ENCODE assay signal across 16 cellular contexts in genomic region chr2:197263077-197263476, GRCh38. TPM values are rescaled to one million over a fixed set of nuclear protein-coding genes. Genes with fewer than 3 reads are reported as not detected.
DNase-seq lines count a peak whose midpoint lies in the region; ATAC-seq and TF ChIP-seq lines count a peak whose summit lies in the region.
"Had no signal": no experiment of that assay in that cellular context is flagged by ENCODE, and none has a peak within 500 bp of the region (broad histone marks: within the 10 kb centered on the region; RNA-seq: fewer than 3 reads in every experiment).

No MANE protein-coding gene starts in this region.

- peaks cover 4% of the 10 kb centered on the region for H3K9me3 Mint-ChIP-seq in activated naive CD4-positive, alpha-beta T cell treated with anti-CD3 and anti-CD28 coated beads for 36 hours
- peaks cover 0 to 4% (median 0%) of the 10 kb centered on the region in 3 donors for H3K9me3 Mint-ChIP-seq in T-cell
- no peaks in the 10 kb centered on the region for H3K9me3 Mint-ChIP-seq in dendritic cell treated with granulocyte-macrophage colony-stimulating factor and Interleukin-4, amounts not matched to agents 40 ng/mL and 50 ng/mL, for 4 days
- no peaks in the 10 kb centered on the region for H3K9me3 Mint-ChIP-seq in stimulated activated naive B cell treated with anti-CD40 and anti-IgM and Interleukin-4, amounts not matched to agents 10 μg/mL and 1 μg/mL and 100 μg/mL, for 72 hours

- peak overlapping the region; percentile 90 for H3K27ac Mint-ChIP-seq in activated naive CD4-positive, alpha-beta T cell treated with anti-CD3 and anti-CD28 coated beads for 36 hours
- H3K27ac Mint-ChIP-seq in T-cell: peak overlapping the region; percentile 87 to 91
- peak overlapping the region; percentile 40 for H3K27ac Mint-ChIP-seq in dendritic cell treated with granulocyte-macrophage colony-stimulating factor and Interleukin-4, amounts not matched to agents 40 ng/mL and 50 ng/mL, for 4 days
- peak overlapping the region; percentile 82 for H3K27ac Mint-ChIP-seq in stimulated activated naive B cell treated with anti-CD40 and anti-IgM and Interleukin-4, amounts not matched to agents 10 μg/mL and 1 μg/mL and 100 μg/mL, for 72 hours

- CTCF ChIA-PET in activated naive CD4-positive, alpha-beta T cell treated with anti-CD3 and anti-CD28 coated beads for 36 hours (lab: Charles Lee): interaction anchor here (0.9 to 1.6 kb wide), 4 partner anchors 14 to 50 kb away, joined by 3 to 5 read pairs (median 3); no protein-coding TSS in a partner anchor
- CTCF ChIA-PET in T-cell (lab: Charles Lee): interaction anchor here in 1 of 2 donors (0.8 kb wide), 1 partner anchor 119 kb away, joined by 3 read pairs; no protein-coding TSS in a partner anchor

- intact Hi-C loops in activated naive CD4-positive, alpha-beta T cell treated with anti-CD3 and anti-CD28 coated beads for 36 hours (cut with micrococcal nuclease): no loop called here
- intact Hi-C loops in dendritic cell treated with granulocyte-macrophage colony-stimulating factor and Interleukin-4, amounts not matched to agents 40 ng/mL and 50 ng/mL, for 4 days (cut with micrococcal nuclease): no loop called here

- DNase-seq in activated naive CD4-positive, alpha-beta T cell treated with anti-CD3 and anti-CD28 coated beads for 36 hours: no peak
- no peak for DNase-seq in activated naive CD4-positive, alpha-beta T cell treated with anti-CD3 and anti-CD28 coated beads, Interleukin-2, amount 50 U/mL, for 16 hours
- DNase-seq in T-cell (no peak), retina (no peak)
- no peak for DNase-seq in stimulated activated naive B cell treated with anti-CD40 and anti-IgM and Interleukin-4, amounts not matched to agents 10 μg/mL and 1 μg/mL and 100 μg/mL, for 72 hours
- DNase-seq: AML-193, amniotic stem cell, DMS79 treated with DMSO at 0.1 percent for 48 hours, KG1, NCI-H1092 treated with DMSO at 0.1 percent for 48 hours, NCI-H446, PC-3, testis had no signal

- POLR2A ChIA-PET in T-cell (lab: Charles Lee): interaction anchor here in 1 of 2 donors (0.6 to 0.7 kb wide), 3 partner anchors 42 to 80 kb away, joined by 3 to 4 read pairs (median 3); no protein-coding TSS in a partner anchor

- no peak for ATAC-seq in T-cell (replicated peaks in 1 of 4)
- ATAC-seq in stimulated activated naive B cell treated with anti-CD40 and anti-IgM and Interleukin-4, amounts not matched to agents 10 μg/mL and 1 μg/mL and 100 μg/mL, for 72 hours (replicated peaks): no peak
- ATAC-seq in SK-N-SH treated with all-trans-retinoic acid at 6 μM for 48 hours: no peak
- ATAC-seq in HG03095 (IDR thresholded peaks at IDR 0.05; ENCODE audit: unreplicated experiment): no peak
- ATAC-seq: PC-3 had no signal

- peaks cover 90% of the 10 kb centered on the region for H3K4me1 Mint-ChIP-seq in activated naive CD4-positive, alpha-beta T cell treated with anti-CD3 and anti-CD28 coated beads for 36 hours (ENCODE audit: low read depth)
- peaks cover 84 to 89% (median 87%) of the 10 kb centered on the region in 3 donors for H3K4me1 Mint-ChIP-seq in T-cell
- H3K4me1 Mint-ChIP-seq in dendritic cell treated with granulocyte-macrophage colony-stimulating factor and Interleukin-4, amounts not matched to agents 40 ng/mL and 50 ng/mL, for 4 days (ENCODE audit: low read depth): peaks cover 62% of the 10 kb centered on the region
- peaks cover 51 to 82% of the 10 kb centered on the region in 2 donors for H3K4me1 Mint-ChIP-seq in stimulated activated naive B cell treated with anti-CD40 and anti-IgM and Interleukin-4, amounts not matched to agents 10 μg/mL and 1 μg/mL and 100 μg/mL, for 72 hours

- H3K36me3 Mint-ChIP-seq in activated naive CD4-positive, alpha-beta T cell treated with anti-CD3 and anti-CD28 coated beads for 36 hours (ENCODE audit: low read depth): peaks cover 19% of the 10 kb centered on the region
- H3K36me3 Mint-ChIP-seq in T-cell: peaks cover 15% of the 10 kb centered on the region
- peaks cover 23% of the 10 kb centered on the region for H3K36me3 Mint-ChIP-seq in dendritic cell treated with granulocyte-macrophage colony-stimulating factor and Interleukin-4, amounts not matched to agents 40 ng/mL and 50 ng/mL, for 4 days (ENCODE audit: low read depth)
- peaks cover 11 to 33% of the 10 kb centered on the region in 2 donors for H3K36me3 Mint-ChIP-seq in stimulated activated naive B cell treated with anti-CD40 and anti-IgM and Interleukin-4, amounts not matched to agents 10 μg/mL and 1 μg/mL and 100 μg/mL, for 72 hours

- H3K27me3 Mint-ChIP-seq in activated naive CD4-positive, alpha-beta T cell treated with anti-CD3 and anti-CD28 coated beads for 36 hours (ENCODE audit: low read depth): no peaks in the 10 kb centered on the region
- no peaks in the 10 kb centered on the region for H3K27me3 Mint-ChIP-seq in T-cell
- H3K27me3 Mint-ChIP-seq in dendritic cell treated with granulocyte-macrophage colony-stimulating factor and Interleukin-4, amounts not matched to agents 40 ng/mL and 50 ng/mL, for 4 days: no peaks in the 10 kb centered on the region
- no peaks in the 10 kb centered on the region for H3K27me3 Mint-ChIP-seq in stimulated activated naive B cell treated with anti-CD40 and anti-IgM and Interleukin-4, amounts not matched to agents 10 μg/mL and 1 μg/mL and 100 μg/mL, for 72 hours

- H3K4me3 Mint-ChIP-seq in activated naive CD4-positive, alpha-beta T cell treated with anti-CD3 and anti-CD28 coated beads for 36 hours: no peak overlapping the region
- H3K4me3 Mint-ChIP-seq in T-cell: peak overlapping the region in 1 of 3 donors; percentile 61
- no peak overlapping the region for H3K4me3 Mint-ChIP-seq in dendritic cell treated with granulocyte-macrophage colony-stimulating factor and Interleukin-4, amounts not matched to agents 40 ng/mL and 50 ng/mL, for 4 days
- peak overlapping the region; percentile 5 to 45 for H3K4me3 Mint-ChIP-seq in stimulated activated naive B cell treated with anti-CD40 and anti-IgM and Interleukin-4, amounts not matched to agents 10 μg/mL and 1 μg/mL and 100 μg/mL, for 72 hours

TF ChIP-seq in SK-N-SH treated with all-trans-retinoic acid at 6 μM for 48 hours, 23 proteins besides CTCF, POLR2A, EP300 and RAD21 (continues in another document):
- TF ChIP-seq ESRRG (CRISPR knock-in tag; IDR thresholded peaks at IDR 0.05) (no peak), ZNF70 (CRISPR knock-in tag; IDR thresholded peaks at IDR 0.05) (no peak), ARNTL (CRISPR knock-in tag; IDR thresholded peaks at IDR 0.05; ENCODE audit: borderline replicate concordance, low read depth) (no peak), ISL1 (CRISPR knock-in tag; IDR thresholded peaks at IDR 0.05) (no peak), ZNF8 (CRISPR knock-in tag; IDR thresholded peaks at IDR 0.05) (no peak), CREB5 (CRISPR knock-in tag; IDR thresholded peaks at IDR 0.05; ENCODE audit: low read depth) (no peak), SNAI2 (CRISPR knock-in tag; IDR thresholded peaks at IDR 0.05) (no peak), ZC3H10 (CRISPR knock-in tag; IDR thresholded peaks at IDR 0.05) (no peak), POU6F1 (CRISPR knock-in tag; IDR thresholded peaks at IDR 0.05; ENCODE audit: borderline replicate concordance, low read depth) (no peak), BACH2 (CRISPR knock-in tag; IDR thresholded peaks at IDR 0.05; ENCODE audit: borderline replicate concordance) (no peak), TOX (CRISPR knock-in tag; IDR thresholded peaks at IDR 0.05; ENCODE audit: borderline replicate concordance) (no peak), ZNF565 (CRISPR knock-in tag; conservative IDR thresholded peaks at IDR 0.05; ENCODE audit: low read depth) (no peak), PATZ1 (CRISPR knock-in tag; IDR thresholded peaks at IDR 0.05; ENCODE audit: borderline replicate concordance) (no peak), CSDC2 (CRISPR knock-in tag; IDR thresholded peaks at IDR 0.05) (no peak), GLIS3 (CRISPR knock-in tag; IDR thresholded peaks at IDR 0.05) (no peak)

RNA-seq across cellular contexts. Expression of gene ANKRD44, which starts 47.5 kb away (rescaled TPM):
- total RNA-seq in activated naive CD4-positive, alpha-beta T cell treated with anti-CD3 and anti-CD28 coated beads for 36 hours: 100 to 1,000 TPM in 1 of 2 experiments, 10 to 100 TPM in 1; 87.8 to 101 TPM
- 100 to 1,000 TPM; 225 to 333 (median 238) TPM for total RNA-seq in T-cell

Comparison
In these comparisons a context has a peak if more than half of its experiments do, and no peak if none do; other contexts are left out.
1. H3K27ac Mint-ChIP-seq: peak in every context shown above with its lines; median percentile 90 in activated naive CD4-positive, alpha-beta T cell treated with anti-CD3 and anti-CD28 coated beads for 36 hours; 89 in T-cell; 82 in stimulated activated naive B cell treated with anti-CD40 and anti-IgM and Interleukin-4, amounts not matched to agents 10 μg/mL and 1 μg/mL and 100 μg/mL, for 72 hours; 40 in dendritic cell treated with granulocyte-macrophage colony-stimulating factor and Interleukin-4, amounts not matched to agents 40 ng/mL and 50 ng/mL, for 4 days.
2. H3K4me3 Mint-ChIP-seq: peak in stimulated activated naive B cell treated with anti-CD40 and anti-IgM and Interleukin-4, amounts not matched to agents 10 μg/mL and 1 μg/mL and 100 μg/mL, for 72 hours (2 of 2); none in activated naive CD4-positive, alpha-beta T cell treated with anti-CD3 and anti-CD28 coated beads for 36 hours (single experiment) and dendritic cell treated with granulocyte-macrophage colony-stimulating factor and Interleukin-4, amounts not matched to agents 40 ng/mL and 50 ng/mL, for 4 days (single experiment).